Comparison of ENCODE assay signal across 9 cellular contexts in genomic region chr11:6251120-6251733, GRCh38. TPM values are rescaled to one million over a fixed set of nuclear protein-coding genes. Genes with fewer than 3 reads are reported as not detected.
DNase-seq lines count a peak whose midpoint lies in the region; ATAC-seq and TF ChIP-seq lines count a peak whose summit lies in the region.
"Had no signal": no experiment of that assay in that cellular context is flagged by ENCODE, and none has a peak within 500 bp of the region (broad histone marks: within the 10 kb centered on the region; RNA-seq: fewer than 3 reads in every experiment).

No MANE protein-coding gene starts in this region.

- peak; percentile 51 for ATAC-seq in GM19463 (IDR thresholded peaks at IDR 0.05; ENCODE audit: unreplicated experiment)
- peak; percentile 73 for ATAC-seq in RWPE2 (ENCODE audit: low read depth)
- peak; percentile 93 for ATAC-seq in left ventricle myocardium superior
- ATAC-seq in GM18861 (IDR thresholded peaks at IDR 0.05; ENCODE audit: unreplicated experiment), result no peak

- intact Hi-C loops in left ventricle myocardium superior (cut with micrococcal nuclease), result no loop called here

- no peaks in the 10 kb centered on the region for H3K4me1 ChIP-seq in RWPE2 (ENCODE audit: insufficient read depth, poor library complexity, severe bottlenecking)
- peaks cover 4% of the 10 kb centered on the region for H3K4me1 ChIP-seq in rectal smooth muscle tissue (ENCODE audit: control insufficient read depth, insufficient read depth, low read length)

- peak; percentile 84 for DNase-seq in D341Med (ENCODE audit: low spot score)
- DNase-seq in HPDE6-E6E7 (ENCODE audit: extremely low spot score), result peak; percentile 44
- DNase-seq in RWPE2 (ENCODE audit: low spot score), result no peak
- DNase-seq in amniotic epithelial cell (ENCODE audit: low read depth), result peak; percentile 80
- peak; percentile 71 for DNase-seq in left ventricle myocardium superior

- H3K4me3 ChIP-seq in RWPE2 (ENCODE audit: severe bottlenecking) (no peak overlapping the region), rectal smooth muscle tissue (ENCODE audit: low read length) (no peak overlapping the region)

- H3K27ac ChIP-seq in RWPE2 (ENCODE audit: poor library complexity, severe bottlenecking), result no peak overlapping the region
- H3K27ac ChIP-seq in rectal smooth muscle tissue (ENCODE audit: low read depth, low read length), result peak overlapping the region; percentile 70

- H3K9me3 ChIP-seq in RWPE2 (ENCODE audit: severe bottlenecking), result no peaks in the 10 kb centered on the region

- no peak overlapping the region for H3K9ac ChIP-seq in rectal smooth muscle tissue (ENCODE audit: low read length)

- no peaks in the 10 kb centered on the region for H3K36me3 ChIP-seq in RWPE2 (ENCODE audit: low read depth)
- H3K36me3 ChIP-seq in rectal smooth muscle tissue (ENCODE audit: control insufficient read depth, insufficient read depth, low read length), result no peaks in the 10 kb centered on the region

- peak; percentile 58 for TF ChIP-seq CTCF in RWPE2 (IDR thresholded peaks at IDR 0.05; ENCODE audit: poor library complexity, severe bottlenecking)

- peaks cover 10% of the 10 kb centered on the region for H3K27me3 ChIP-seq in RWPE2 (ENCODE audit: insufficient read depth, poor library complexity, severe bottlenecking)
- H3K27me3 ChIP-seq in rectal smooth muscle tissue (ENCODE audit: control insufficient read depth, insufficient read depth, low read length), result no peaks in the 10 kb centered on the region

RNA-seq across cellular contexts. Expression of gene CCKBR, which starts 8.4 kb away (rescaled TPM):
- not detected for total RNA-seq in left ventricle myocardium superior
- total RNA-seq: activated CD8-positive, alpha-beta memory T cell treated with anti-CD3 and anti-CD28 coated beads for 36 hours had no signal

RNA-seq across cellular contexts. Expression of gene CNGA4, which starts 12.3 kb away (rescaled TPM):
- total RNA-seq in left ventricle myocardium superior, result not detected
- total RNA-seq: activated CD8-positive, alpha-beta memory T cell treated with anti-CD3 and anti-CD28 coated beads for 36 hours had no signal

RNA-seq across cellular contexts. Expression of gene FHIP1B, which starts 16.8 kb away (rescaled TPM):
- total RNA-seq in left ventricle myocardium superior, result 16.3 TPM

RNA-seq across cellular contexts. Expression of gene C11orf42, which starts 45.9 kb away (rescaled TPM):
- total RNA-seq in left ventricle myocardium superior, result not detected
- total RNA-seq: activated CD8-positive, alpha-beta memory T cell treated with anti-CD3 and anti-CD28 coated beads for 36 hours had no signal

RNA-seq across cellular contexts. Expression of gene OR52W1, which starts 52.2 kb away (rescaled TPM):
- not detected for total RNA-seq in left ventricle myocardium superior
- total RNA-seq: activated CD8-positive, alpha-beta memory T cell treated with anti-CD3 and anti-CD28 coated beads for 36 hours had no signal
